1 cellular context compared by ENCODE assay signal in the genomic region with DNA sequence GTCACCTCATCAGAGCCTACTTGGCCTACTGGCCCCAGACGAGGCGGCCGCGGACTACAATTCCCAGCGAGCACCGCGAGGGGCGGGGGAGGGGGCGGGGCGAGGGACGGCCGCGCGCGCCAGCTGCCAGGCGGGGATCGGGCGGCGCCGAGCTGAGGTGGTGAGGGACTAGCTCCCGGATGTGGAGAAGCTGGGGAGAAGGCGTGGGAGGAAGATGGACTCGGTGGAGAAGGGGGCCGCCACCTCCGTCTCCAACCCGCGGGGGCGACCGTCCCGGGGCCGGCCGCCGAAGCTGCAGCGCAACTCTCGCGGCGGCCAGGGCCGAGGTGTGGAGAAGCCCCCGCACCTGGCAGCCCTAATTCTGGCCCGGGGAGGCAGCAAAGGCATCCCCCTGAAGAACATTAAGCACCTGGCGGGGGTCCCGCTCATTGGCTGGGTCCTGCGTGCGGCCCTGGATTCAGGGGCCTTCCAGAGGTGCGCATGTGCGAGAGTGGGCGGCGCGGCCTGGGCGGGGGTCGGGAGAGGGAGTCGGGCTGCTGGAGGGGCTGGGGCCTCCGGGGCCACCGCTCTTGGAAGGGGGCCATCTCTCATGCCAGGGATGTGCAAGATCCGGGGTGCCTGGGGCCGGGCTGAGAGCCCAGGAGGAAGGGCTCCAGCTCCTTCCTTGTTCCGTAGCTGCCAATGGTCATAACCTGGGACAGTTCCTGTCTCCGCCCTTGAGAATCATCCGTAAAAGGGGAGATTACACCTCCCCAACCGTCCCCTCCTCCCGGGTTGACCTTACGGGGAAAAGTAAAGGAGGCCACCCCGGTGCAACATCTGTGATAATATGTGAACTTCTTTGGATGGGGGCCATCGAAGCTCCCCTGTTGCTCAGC.
TF ChIP-seq lines count a peak whose summit lies in the region.

A gene (plus strand): TSS at position 129 of the 878 bp plus-strand sequence. CDS start 86 bp downstream, at position 215.

TF ChIP-seq in K562, 482 proteins besides CTCF, POLR2A, EP300 and RAD21 (continued from another document and continues in another):
- TF ChIP-seq, protein P1, sequence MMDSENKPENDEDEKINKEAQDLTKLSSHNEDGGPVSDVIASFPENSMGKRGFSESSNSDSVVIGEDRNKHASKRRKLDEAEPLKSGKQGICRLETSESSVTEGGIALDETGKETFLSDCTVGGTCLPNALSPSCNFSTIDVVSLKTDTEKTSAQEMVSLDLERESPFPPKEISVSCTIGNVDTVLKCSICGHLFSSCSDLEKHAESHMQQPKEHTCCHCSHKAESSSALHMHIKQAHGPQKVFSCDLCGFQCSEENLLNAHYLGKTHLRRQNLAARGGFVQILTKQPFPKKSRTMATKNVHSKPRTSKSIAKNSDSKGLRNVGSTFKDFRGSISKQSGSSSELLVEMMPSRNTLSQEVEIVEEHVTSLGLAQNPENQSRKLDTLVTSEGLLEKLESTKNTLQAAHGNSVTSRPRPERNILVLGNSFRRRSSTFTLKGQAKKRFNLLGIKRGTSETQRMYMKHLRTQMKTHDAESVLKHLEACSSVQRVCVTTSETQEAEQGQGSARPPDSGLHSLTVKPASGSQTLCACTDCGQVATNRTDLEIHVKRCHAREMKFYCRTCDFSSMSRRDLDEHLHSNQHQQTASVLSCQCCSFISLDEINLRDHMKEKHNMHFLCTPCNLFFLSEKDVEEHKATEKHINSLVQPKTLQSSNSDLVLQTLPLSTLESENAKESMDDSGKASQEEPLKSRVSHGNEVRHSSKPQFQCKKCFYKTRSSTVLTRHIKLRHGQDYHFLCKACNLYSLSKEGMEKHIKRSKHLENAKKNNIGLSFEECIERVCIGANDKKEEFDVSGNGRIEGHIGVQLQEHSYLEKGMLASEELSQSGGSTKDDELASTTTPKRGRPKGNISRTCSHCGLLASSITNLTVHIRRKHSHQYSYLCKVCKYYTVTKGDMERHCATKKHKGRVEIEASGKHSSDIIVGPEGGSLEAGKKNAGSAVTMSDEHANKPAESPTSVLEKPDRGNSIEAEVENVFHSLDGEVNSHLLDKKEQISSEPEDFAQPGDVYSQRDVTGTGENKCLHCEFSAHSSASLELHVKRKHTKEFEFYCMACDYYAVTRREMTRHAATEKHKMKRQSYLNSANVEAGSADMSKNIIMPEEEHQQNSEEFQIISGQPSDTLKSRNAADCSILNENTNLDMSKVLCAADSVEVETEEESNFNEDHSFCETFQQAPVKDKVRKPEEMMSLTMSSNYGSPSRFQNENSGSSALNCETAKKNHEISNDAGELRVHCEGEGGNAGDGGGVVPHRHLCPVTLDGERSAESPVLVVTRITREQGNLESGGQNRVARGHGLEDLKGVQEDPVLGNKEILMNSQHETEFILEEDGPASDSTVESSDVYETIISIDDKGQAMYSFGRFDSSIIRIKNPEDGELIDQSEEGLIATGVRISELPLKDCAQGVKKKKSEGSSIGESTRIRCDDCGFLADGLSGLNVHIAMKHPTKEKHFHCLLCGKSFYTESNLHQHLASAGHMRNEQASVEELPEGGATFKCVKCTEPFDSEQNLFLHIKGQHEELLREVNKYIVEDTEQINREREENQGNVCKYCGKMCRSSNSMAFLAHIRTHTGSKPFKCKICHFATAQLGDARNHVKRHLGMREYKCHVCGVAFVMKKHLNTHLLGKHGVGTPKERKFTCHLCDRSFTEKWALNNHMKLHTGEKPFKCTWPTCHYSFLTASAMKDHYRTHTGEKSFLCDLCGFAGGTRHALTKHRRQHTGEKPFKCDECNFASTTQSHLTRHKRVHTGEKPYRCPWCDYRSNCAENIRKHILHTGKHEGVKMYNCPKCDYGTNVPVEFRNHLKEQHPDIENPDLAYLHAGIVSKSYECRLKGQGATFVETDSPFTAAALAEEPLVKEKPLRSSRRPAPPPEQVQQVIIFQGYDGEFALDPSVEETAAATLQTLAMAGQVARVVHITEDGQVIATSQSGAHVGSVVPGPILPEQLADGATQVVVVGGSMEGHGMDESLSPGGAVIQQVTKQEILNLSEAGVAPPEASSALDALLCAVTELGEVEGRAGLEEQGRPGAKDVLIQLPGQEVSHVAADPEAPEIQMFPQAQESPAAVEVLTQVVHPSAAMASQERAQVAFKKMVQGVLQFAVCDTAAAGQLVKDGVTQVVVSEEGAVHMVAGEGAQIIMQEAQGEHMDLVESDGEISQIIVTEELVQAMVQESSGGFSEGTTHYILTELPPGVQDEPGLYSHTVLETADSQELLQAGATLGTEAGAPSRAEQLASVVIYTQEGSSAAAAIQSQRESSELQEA (IDR thresholded peaks at IDR 0.05; ENCODE audit: low read depth): no peak
- TF ChIP-seq, protein P2, sequence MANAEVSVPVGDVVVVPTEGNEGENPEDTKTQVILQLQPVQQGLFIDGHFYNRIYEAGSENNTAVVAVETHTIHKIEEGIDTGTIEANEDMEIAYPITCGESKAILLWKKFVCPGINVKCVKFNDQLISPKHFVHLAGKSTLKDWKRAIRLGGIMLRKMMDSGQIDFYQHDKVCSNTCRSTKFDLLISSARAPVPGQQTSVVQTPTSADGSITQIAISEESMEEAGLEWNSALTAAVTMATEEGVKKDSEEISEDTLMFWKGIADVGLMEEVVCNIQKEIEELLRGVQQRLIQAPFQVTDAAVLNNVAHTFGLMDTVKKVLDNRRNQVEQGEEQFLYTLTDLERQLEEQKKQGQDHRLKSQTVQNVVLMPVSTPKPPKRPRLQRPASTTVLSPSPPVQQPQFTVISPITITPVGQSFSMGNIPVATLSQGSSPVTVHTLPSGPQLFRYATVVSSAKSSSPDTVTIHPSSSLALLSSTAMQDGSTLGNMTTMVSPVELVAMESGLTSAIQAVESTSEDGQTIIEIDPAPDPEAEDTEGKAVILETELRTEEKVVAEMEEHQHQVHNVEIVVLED (CRISPR knock-in tag; IDR thresholded peaks at IDR 0.05): 0 out of 2 replicates have a peak, but pooled peaks have one; percentile 13
- no peak for TF ChIP-seq ZNF77 (CRISPR knock-in tag; IDR thresholded peaks at IDR 0.05)
- TF ChIP-seq, protein P3, sequence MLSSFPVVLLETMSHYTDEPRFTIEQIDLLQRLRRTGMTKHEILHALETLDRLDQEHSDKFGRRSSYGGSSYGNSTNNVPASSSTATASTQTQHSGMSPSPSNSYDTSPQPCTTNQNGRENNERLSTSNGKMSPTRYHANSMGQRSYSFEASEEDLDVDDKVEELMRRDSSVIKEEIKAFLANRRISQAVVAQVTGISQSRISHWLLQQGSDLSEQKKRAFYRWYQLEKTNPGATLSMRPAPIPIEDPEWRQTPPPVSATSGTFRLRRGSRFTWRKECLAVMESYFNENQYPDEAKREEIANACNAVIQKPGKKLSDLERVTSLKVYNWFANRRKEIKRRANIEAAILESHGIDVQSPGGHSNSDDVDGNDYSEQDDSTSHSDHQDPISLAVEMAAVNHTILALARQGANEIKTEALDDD (IDR thresholded peaks at IDR 0.05): no peak
- TF ChIP-seq, protein P4, sequence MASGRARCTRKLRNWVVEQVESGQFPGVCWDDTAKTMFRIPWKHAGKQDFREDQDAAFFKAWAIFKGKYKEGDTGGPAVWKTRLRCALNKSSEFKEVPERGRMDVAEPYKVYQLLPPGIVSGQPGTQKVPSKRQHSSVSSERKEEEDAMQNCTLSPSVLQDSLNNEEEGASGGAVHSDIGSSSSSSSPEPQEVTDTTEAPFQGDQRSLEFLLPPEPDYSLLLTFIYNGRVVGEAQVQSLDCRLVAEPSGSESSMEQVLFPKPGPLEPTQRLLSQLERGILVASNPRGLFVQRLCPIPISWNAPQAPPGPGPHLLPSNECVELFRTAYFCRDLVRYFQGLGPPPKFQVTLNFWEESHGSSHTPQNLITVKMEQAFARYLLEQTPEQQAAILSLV (tag; IDR thresholded peaks at IDR 0.05): no peak
- no peak for TF ChIP-seq FUS (optimal IDR thresholded peaks at IDR 0.05; ENCODE audit: low read depth, low read length)
- no peak for TF ChIP-seq GATAD2B (IDR thresholded peaks at IDR 0.05; ENCODE audit: borderline replicate concordance)
- TF ChIP-seq XRCC5 (IDR thresholded peaks at IDR 0.05; ENCODE audit: low read depth, low read length): no peak
- TF ChIP-seq, protein P5, sequence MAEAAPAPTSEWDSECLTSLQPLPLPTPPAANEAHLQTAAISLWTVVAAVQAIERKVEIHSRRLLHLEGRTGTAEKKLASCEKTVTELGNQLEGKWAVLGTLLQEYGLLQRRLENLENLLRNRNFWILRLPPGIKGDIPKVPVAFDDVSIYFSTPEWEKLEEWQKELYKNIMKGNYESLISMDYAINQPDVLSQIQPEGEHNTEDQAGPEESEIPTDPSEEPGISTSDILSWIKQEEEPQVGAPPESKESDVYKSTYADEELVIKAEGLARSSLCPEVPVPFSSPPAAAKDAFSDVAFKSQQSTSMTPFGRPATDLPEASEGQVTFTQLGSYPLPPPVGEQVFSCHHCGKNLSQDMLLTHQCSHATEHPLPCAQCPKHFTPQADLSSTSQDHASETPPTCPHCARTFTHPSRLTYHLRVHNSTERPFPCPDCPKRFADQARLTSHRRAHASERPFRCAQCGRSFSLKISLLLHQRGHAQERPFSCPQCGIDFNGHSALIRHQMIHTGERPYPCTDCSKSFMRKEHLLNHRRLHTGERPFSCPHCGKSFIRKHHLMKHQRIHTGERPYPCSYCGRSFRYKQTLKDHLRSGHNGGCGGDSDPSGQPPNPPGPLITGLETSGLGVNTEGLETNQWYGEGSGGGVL (CRISPR knock-in tag; IDR thresholded peaks at IDR 0.05): no peak
- no peak for TF ChIP-seq KDM5B (IDR thresholded peaks at IDR 0.05; ENCODE audit: insufficient replicate concordance, low read depth, low read length)
- no peak for TF ChIP-seq RAD51 (IDR thresholded peaks at IDR 0.05; ENCODE audit: borderline replicate concordance, low read depth)
- no peak for TF ChIP-seq ARHGAP35 (IDR thresholded peaks at IDR 0.05; ENCODE audit: partially characterized antibody)
- peak; percentile 85 for TF ChIP-seq TCF3 (CRISPR knock-in tag; IDR thresholded peaks at IDR 0.05)
- no peak for TF ChIP-seq ATF7 (IDR thresholded peaks at IDR 0.05)
- TF ChIP-seq ZNF584 (CRISPR knock-in tag; IDR thresholded peaks at IDR 0.05; ENCODE audit: low read depth): no peak; the same call in 1 of the 2 replicates
- no peak for TF ChIP-seq HNRNPUL1 (IDR thresholded peaks at IDR 0.05; ENCODE audit: low read length)
- no peak for TF ChIP-seq NR1H2 (CRISPR knock-in tag; IDR thresholded peaks at IDR 0.05)
- TF ChIP-seq, protein P6, sequence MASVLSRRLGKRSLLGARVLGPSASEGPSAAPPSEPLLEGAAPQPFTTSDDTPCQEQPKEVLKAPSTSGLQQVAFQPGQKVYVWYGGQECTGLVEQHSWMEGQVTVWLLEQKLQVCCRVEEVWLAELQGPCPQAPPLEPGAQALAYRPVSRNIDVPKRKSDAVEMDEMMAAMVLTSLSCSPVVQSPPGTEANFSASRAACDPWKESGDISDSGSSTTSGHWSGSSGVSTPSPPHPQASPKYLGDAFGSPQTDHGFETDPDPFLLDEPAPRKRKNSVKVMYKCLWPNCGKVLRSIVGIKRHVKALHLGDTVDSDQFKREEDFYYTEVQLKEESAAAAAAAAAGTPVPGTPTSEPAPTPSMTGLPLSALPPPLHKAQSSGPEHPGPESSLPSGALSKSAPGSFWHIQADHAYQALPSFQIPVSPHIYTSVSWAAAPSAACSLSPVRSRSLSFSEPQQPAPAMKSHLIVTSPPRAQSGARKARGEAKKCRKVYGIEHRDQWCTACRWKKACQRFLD (CRISPR knock-in tag; IDR thresholded peaks at IDR 0.05): peak; percentile 29; the same call in 1 of the 2 replicates
- no peak for TF ChIP-seq U2AF2 (optimal IDR thresholded peaks at IDR 0.05; ENCODE audit: low read depth, low read length)
- peak; percentile 88 to 90 for TF ChIP-seq NRF1 (conservative IDR thresholded peaks at IDR 0.05 in 1 of 2, IDR thresholded peaks at IDR 0.05 in 1 of 2)
- TF ChIP-seq, protein P7, sequence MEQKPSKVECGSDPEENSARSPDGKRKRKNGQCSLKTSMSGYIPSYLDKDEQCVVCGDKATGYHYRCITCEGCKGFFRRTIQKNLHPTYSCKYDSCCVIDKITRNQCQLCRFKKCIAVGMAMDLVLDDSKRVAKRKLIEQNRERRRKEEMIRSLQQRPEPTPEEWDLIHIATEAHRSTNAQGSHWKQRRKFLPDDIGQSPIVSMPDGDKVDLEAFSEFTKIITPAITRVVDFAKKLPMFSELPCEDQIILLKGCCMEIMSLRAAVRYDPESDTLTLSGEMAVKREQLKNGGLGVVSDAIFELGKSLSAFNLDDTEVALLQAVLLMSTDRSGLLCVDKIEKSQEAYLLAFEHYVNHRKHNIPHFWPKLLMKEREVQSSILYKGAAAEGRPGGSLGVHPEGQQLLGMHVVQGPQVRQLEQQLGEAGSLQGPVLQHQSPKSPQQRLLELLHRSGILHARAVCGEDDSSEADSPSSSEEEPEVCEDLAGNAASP (IDR thresholded peaks at IDR 0.05): no peak
- no peak for TF ChIP-seq MCM5 (IDR thresholded peaks at IDR 0.05; ENCODE audit: low read depth)
- no peak for TF ChIP-seq TOE1 (IDR thresholded peaks at IDR 0.05; ENCODE audit: borderline replicate concordance)
- TF ChIP-seq TOE1 (CRISPR knock-in tag; IDR thresholded peaks at IDR 0.05; ENCODE audit: borderline replicate concordance, low read depth): no peak
- TF ChIP-seq ESRRA (IDR thresholded peaks at IDR 0.05; ENCODE audit: borderline replicate concordance, low read depth): 0 out of 2 replicates have a peak, but pooled peaks have one; percentile 41
- TF ChIP-seq, protein P8, sequence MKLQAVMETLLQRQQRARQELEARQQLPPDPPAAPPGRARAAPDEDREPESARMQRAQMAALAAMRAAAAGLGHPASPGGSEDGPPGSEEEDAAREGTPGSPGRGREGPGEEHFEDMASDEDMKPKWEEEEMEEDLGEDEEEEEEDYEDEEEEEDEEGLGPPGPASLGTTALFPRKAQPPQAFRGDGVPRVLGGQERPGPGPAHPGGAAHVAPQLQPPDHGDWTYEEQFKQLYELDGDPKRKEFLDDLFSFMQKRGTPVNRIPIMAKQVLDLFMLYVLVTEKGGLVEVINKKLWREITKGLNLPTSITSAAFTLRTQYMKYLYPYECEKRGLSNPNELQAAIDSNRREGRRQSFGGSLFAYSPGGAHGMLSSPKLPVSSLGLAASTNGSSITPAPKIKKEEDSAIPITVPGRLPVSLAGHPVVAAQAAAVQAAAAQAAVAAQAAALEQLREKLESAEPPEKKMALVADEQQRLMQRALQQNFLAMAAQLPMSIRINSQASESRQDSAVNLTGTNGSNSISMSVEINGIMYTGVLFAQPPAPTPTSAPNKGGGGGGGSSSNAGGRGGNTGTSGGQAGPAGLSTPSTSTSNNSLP (IDR thresholded peaks at IDR 0.05; ENCODE audit: borderline replicate concordance, low read depth, low read length): 0 out of 2 replicates have a peak, but pooled peaks have one; percentile 58
- TF ChIP-seq NONO (IDR thresholded peaks at IDR 0.05; ENCODE audit: low read depth in 2 of 2, low read length in 1 of 2): no peak
- no peak for TF ChIP-seq TAF7 (tag; IDR thresholded peaks at IDR 0.05)
- TF ChIP-seq, protein P9, sequence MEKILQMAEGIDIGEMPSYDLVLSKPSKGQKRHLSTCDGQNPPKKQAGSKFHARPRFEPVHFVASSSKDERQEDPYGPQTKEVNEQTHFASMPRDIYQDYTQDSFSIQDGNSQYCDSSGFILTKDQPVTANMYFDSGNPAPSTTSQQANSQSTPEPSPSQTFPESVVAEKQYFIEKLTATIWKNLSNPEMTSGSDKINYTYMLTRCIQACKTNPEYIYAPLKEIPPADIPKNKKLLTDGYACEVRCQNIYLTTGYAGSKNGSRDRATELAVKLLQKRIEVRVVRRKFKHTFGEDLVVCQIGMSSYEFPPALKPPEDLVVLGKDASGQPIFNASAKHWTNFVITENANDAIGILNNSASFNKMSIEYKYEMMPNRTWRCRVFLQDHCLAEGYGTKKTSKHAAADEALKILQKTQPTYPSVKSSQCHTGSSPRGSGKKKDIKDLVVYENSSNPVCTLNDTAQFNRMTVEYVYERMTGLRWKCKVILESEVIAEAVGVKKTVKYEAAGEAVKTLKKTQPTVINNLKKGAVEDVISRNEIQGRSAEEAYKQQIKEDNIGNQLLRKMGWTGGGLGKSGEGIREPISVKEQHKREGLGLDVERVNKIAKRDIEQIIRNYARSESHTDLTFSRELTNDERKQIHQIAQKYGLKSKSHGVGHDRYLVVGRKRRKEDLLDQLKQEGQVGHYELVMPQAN (IDR thresholded peaks at IDR 0.05; ENCODE audit: borderline replicate concordance): no peak
- peak; percentile 50; the same call in 1 of the 2 replicates for TF ChIP-seq CTBP1 (IDR thresholded peaks at IDR 0.05; ENCODE audit: borderline replicate concordance)
- TF ChIP-seq HCFC1 (IDR thresholded peaks at IDR 0.05; ENCODE audit: low read depth, low read length): peak; percentile 81
- no peak for TF ChIP-seq CEBPB (tag; IDR thresholded peaks at IDR 0.05)
- TF ChIP-seq RNF2 (IDR thresholded peaks at IDR 0.05): peak; percentile 47; the same call in 1 of the 2 replicates
